In the genomic region with DNA sequence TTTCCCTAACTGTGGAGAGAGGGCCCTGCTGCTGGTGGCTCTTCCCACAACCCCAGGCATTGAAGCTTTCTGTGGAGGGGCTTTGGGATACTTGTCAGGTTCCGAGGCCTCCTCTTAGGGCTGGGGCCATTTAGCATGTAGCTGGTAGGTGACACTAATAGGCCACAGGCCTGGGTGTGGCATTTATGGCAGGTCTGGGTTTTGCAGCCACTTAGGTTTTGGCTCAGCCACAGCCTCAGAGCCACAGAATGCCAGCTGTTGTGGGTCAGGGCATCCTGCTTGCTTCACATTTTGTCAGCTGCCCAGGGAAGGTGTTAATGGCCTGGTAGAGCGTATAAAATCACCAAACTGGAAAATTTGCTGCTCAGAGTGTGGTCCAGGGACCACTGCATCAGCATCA, we compare ENCODE assay signal across 28 cellular contexts. TPM values are rescaled to one million over a fixed set of nuclear protein-coding genes. Genes with fewer than 3 reads are reported as not detected.
"Had no signal": no experiment of that assay in that cellular context is flagged by ENCODE, and none has a peak within 500 bp of the region (broad histone marks: within the 10 kb centered on the region; RNA-seq: fewer than 3 reads in every experiment).

No MANE protein-coding gene starts in this region.

- H3K4me3 ChIP-seq: ascending aorta, esophagus squamous epithelium, gastroesophageal sphincter, left lung, smooth muscle cell, testis, vagina had no signal

- H3K9ac ChIP-seq: parathyroid adenoma had no signal

- H3K27ac Mint-ChIP-seq: activated CD4-positive, alpha-beta T cell treated with anti-CD3 and anti-CD28 coated beads, Interleukin-2, amount 10 ng/mL, durations not matched to agents 7 days and 5 days; activated CD8-positive, alpha-beta T cell treated with anti-CD3 and anti-CD28 coated beads for 36 hours; nephron progenitor cell; stimulated activated naive B cell treated with anti-CD40 and anti-IgM and Interleukin-4, amounts not matched to agents 10 μg/mL and 1 μg/mL and 100 μg/mL, for 72 hours; T-cell; type B pancreatic cell had no signal

- H3K4me3 Mint-ChIP-seq: activated CD4-positive, alpha-beta T cell treated with anti-CD3 and anti-CD28 coated beads, Interleukin-2, amount 10 ng/mL, durations not matched to agents 7 days and 5 days; activated CD8-positive, alpha-beta T cell treated with anti-CD3 and anti-CD28 coated beads for 36 hours; activated naive CD4-positive, alpha-beta T cell treated with anti-CD3 and anti-CD28 coated beads, Interleukin-2, amount 50 U/mL, for 24 hours; nephron progenitor cell; stimulated activated naive B cell treated with anti-CD40 and anti-IgM and Interleukin-4, amounts not matched to agents 10 μg/mL and 1 μg/mL and 100 μg/mL, for 72 hours; T-cell; type B pancreatic cell had no signal

- H3K36me3 Mint-ChIP-seq: activated naive CD4-positive, alpha-beta T cell treated with anti-CD3 and anti-CD28 coated beads, Interleukin-2, amount 50 U/mL, for 24 hours; T-cell had no signal

- H3K27me3 ChIP-seq: ascending aorta, brain microvascular endothelial cell, gastroesophageal sphincter, left lung, testis, vagina had no signal

- H2AFZ ChIP-seq: parathyroid adenoma had no signal

- H3K36me3 ChIP-seq: ascending aorta, brain microvascular endothelial cell, esophagus squamous epithelium, left lung, vagina had no signal

- H3K4me1 Mint-ChIP-seq: activated CD4-positive, alpha-beta T cell treated with anti-CD3 and anti-CD28 coated beads, Interleukin-2, amount 10 ng/mL, durations not matched to agents 7 days and 5 days; activated naive CD4-positive, alpha-beta T cell treated with anti-CD3 and anti-CD28 coated beads, Interleukin-2, amount 50 U/mL, for 24 hours; stimulated activated naive B cell treated with anti-CD40 and anti-IgM and Interleukin-4, amounts not matched to agents 10 μg/mL and 1 μg/mL and 100 μg/mL, for 72 hours; T-cell had no signal

- H3K4me1 ChIP-seq: ascending aorta, esophagus squamous epithelium, parathyroid adenoma, vagina had no signal

- DNase-seq: activated CD4-positive, alpha-beta T cell treated with anti-CD3 and anti-CD28 coated beads, Interleukin-2, amount 10 ng/mL, durations not matched to agents 7 days and 5 days; activated CD4-positive, CD25-positive, alpha-beta regulatory T cell treated with anti-CD3 and anti-CD28 coated beads, Interleukin-2, amount 50 U/mL, for 72 hours; activated CD8-positive, alpha-beta T cell treated with anti-CD3 and anti-CD28 coated beads for 36 hours; activated gamma-delta T cell treated with Interleukin-2 at 50 U/mL for 16 hours; activated T-cell treated with anti-CD3 and anti-CD28 coated beads, Interleukin-2, amount 50 U/mL, for 1 hour; brain microvascular endothelial cell; central memory CD4-positive, alpha-beta T cell; esophagus squamous epithelium; kidney; left lung; mammary epithelial cell; midbrain; nephron progenitor cell; stimulated activated CD4-positive, alpha-beta T cell treated with anti-CD3 and anti-CD28 coated beads, Interleukin-15, amount 100 ng/mL, for 24 hours; stimulated activated CD4-positive, alpha-beta T cell treated with anti-CD3 and anti-CD28 coated beads, Interleukin-2, amount 100 ng/mL, for 48 hours; stimulated activated CD8-positive, alpha-beta memory T cell treated with anti-CD3 and anti-CD28 coated beads, Interleukin-4, amount 100 ng/mL, for 48 hours; stimulated activated naive B cell treated with anti-CD40 and anti-IgM and Interleukin-4, amounts not matched to agents 10 μg/mL and 1 μg/mL and 100 μg/mL, for 72 hours; T-cell; testis; WERI-Rb-1 had no signal

- H3K27ac ChIP-seq: ascending aorta, brain microvascular endothelial cell, esophagus squamous epithelium, left lung, parathyroid adenoma, testis, vagina, WERI-Rb-1 had no signal

- H3K4me2 ChIP-seq: smooth muscle cell had no signal

- ATAC-seq: activated CD8-positive, alpha-beta T cell treated with anti-CD3 and anti-CD28 coated beads for 36 hours; gastroesophageal sphincter; left lung; sciatic nerve; stimulated activated naive B cell treated with anti-CD40 and anti-IgM and Interleukin-4, amounts not matched to agents 10 μg/mL and 1 μg/mL and 100 μg/mL, for 72 hours; T-cell had no signal

- H3K9me3 ChIP-seq: ascending aorta, esophagus squamous epithelium, left lung, testis, vagina had no signal

- H3K9me3 Mint-ChIP-seq: activated CD4-positive, alpha-beta T cell treated with anti-CD3 and anti-CD28 coated beads, Interleukin-2, amount 10 ng/mL, durations not matched to agents 7 days and 5 days; activated CD8-positive, alpha-beta T cell treated with anti-CD3 and anti-CD28 coated beads for 36 hours; activated naive CD4-positive, alpha-beta T cell treated with anti-CD3 and anti-CD28 coated beads, Interleukin-2, amount 50 U/mL, for 24 hours; type B pancreatic cell had no signal

- H3K79me2 ChIP-seq: parathyroid adenoma had no signal

RNA-seq across cellular contexts. Expression of a gene that starts 15.7 kb away (rescaled TPM):
- total RNA-seq: activated CD4-positive, alpha-beta T cell treated with anti-CD3 and anti-CD28 coated beads, Interleukin-2, amount 10 ng/mL, durations not matched to agents 7 days and 5 days; smooth muscle cell had no signal
